ENCODE assay signal across 10 cellular contexts in genomic region chr4:7358100-7358735, GRCh38.
A peak's percentile ranks its signal among the peaks of the same experiment; 100 is the strongest.
DNase-seq lines count a peak whose midpoint lies in the region; ATAC-seq lines count a peak whose summit lies in the region.
"Had no signal": no experiment of that assay in that cellular context is flagged by ENCODE, and none has a peak within 500 bp of the region (broad histone marks: within the 10 kb centered on the region; RNA-seq: fewer than 3 reads in every experiment).

No MANE protein-coding gene starts in this region.

- in situ Hi-C loops in KBM-7 (cut with MboI; ENCODE audit: low pct_unique_long_range_greater_than_20kb, low sequenced_read_pairs), result no loop called here

- DNase-seq in AG08395 (ENCODE audit: low spot score), result peak; percentile 94
- DNase-seq in LHCN-M2 (ENCODE audit: low read depth), result peak; percentile 88
- DNase-seq in cerebellar cortex (ENCODE audit: low spot score), result peak; percentile 73
- DNase-seq in lung microvascular endothelial cell (ENCODE audit: low read depth in 2 of 2), result peak; percentile 7 to 86
- no peak for DNase-seq in stimulated activated CD4-positive, alpha-beta T cell treated with anti-CD3 and anti-CD28 coated beads, Interleukin-2, amount 100 ng/mL, for 48 hours
- no peak for DNase-seq in KBM-7
- DNase-seq: DMS153; stimulated activated naive CD4-positive, alpha-beta T cell treated with Interleukin-2 at 50 U/mL for 16 hours had no signal

- ATAC-seq in GM19467 (IDR thresholded peaks at IDR 0.05; ENCODE audit: unreplicated experiment) (no peak), HG03039 (IDR thresholded peaks at IDR 0.05; ENCODE audit: unreplicated experiment) (no peak)

Comparison
In these comparisons a context has a peak if more than half of its experiments do, and no peak if none do; other contexts are left out.
1. DNase-seq: peak in AG08395 (single experiment), LHCN-M2 (single experiment), cerebellar cortex (single experiment) and lung microvascular endothelial cell (2 of 2); none in stimulated activated CD4-positive, alpha-beta T cell treated with anti-CD3 and anti-CD28 coated beads, Interleukin-2, amount 100 ng/mL, for 48 hours (0 of 2) and KBM-7 (single experiment).